18 cellular contexts compared by ENCODE assay signal in genomic region chr4:73538162-73538561, GRCh38. TPM values are rescaled to one million over a fixed set of nuclear protein-coding genes. Genes with fewer than 3 reads are reported as not detected.
DNase-seq lines count a peak whose midpoint lies in the region; ATAC-seq, FAIRE-seq and TF ChIP-seq lines count a peak whose summit lies in the region.
"Had no signal": no experiment of that assay in that cellular context is flagged by ENCODE, and none has a peak within 500 bp of the region (broad histone marks: within the 10 kb centered on the region; RNA-seq: fewer than 3 reads in every experiment).

No MANE protein-coding gene starts in this region.

- no peak overlapping the region for H4K91ac ChIP-seq in H1 (replicated peaks; ENCODE audit: insufficient read length, low read length)

- H2BK20ac ChIP-seq in H1 (ENCODE audit: low read length), result no peak overlapping the region

- H3K27me3 ChIP-seq in GM06990 (replicated peaks; ENCODE audit: control insufficient read depth, insufficient read depth, low read length) (no peaks in the 10 kb centered on the region), H1 (replicated peaks in 1 of 4; ENCODE audit: control insufficient read depth in 3 of 4, extremely low read depth in 1 of 4, insufficient read depth in 3 of 4, low read length in 3 of 4) (no peaks in the 10 kb centered on the region)
- H3K27me3 ChIP-seq: BLaER1 treated with 17β-estradiol and CSF1 and Interleukin-3, amounts not matched to agents 10 nM and 100 nM had no signal

- no peak overlapping the region for H3K23ac ChIP-seq in H1 (ENCODE audit: insufficient read length)

- H3K4me3 ChIP-seq in GM06990 (replicated peaks; ENCODE audit: low read depth, low read length) (no peak overlapping the region), H1 (ENCODE audit: extremely low read depth in 1 of 4, insufficient read depth in 2 of 4, low read depth in 3 of 4, low read length in 4 of 4) (no peak overlapping the region)
- H3K4me3 ChIP-seq: BLaER1 treated with 17β-estradiol and CSF1 and Interleukin-3, amounts not matched to agents 10 nM and 100 nM; HAP-1 had no signal

- peak; percentile 8 for FAIRE-seq in GM19239 (lab: Jason Lieb, UNC)
- no peak for FAIRE-seq in H1 (lab: Jason Lieb, UNC)

- no peak overlapping the region for H4K8ac ChIP-seq in H1 (ENCODE audit: extremely low read depth, insufficient read depth, low read length)

- POLR2A ChIA-PET in H1 (lab: Charles Lee; ENCODE audit: partially characterized antibody), result no interaction called here

- TF ChIP-seq CTCF in GM06990 (IDR thresholded peaks at IDR 0.05; ENCODE audit: insufficient read depth, low read length, poor library complexity, severe bottlenecking) (no peak), H1 (IDR thresholded peaks at IDR 0.05; ENCODE audit: control extremely low read depth in 1 of 3, insufficient read depth in 1 of 3, low read depth in 1 of 3, low read length in 3 of 3) (no peak)

- no peaks in the 10 kb centered on the region for H3K79me2 ChIP-seq in H1 (ENCODE audit: control insufficient read depth in 1 of 2, insufficient read depth in 2 of 2, low read length in 2 of 2)

- no peaks in the 10 kb centered on the region for H3K9me3 ChIP-seq in H1 (ENCODE audit: insufficient read depth in 2 of 2, low read depth in 1 of 2, low read length in 1 of 2)
- H3K9me3 ChIP-seq: BLaER1 treated with 17β-estradiol and CSF1 and Interleukin-3, amounts not matched to agents 10 nM and 100 nM; HAP-1 had no signal

- no peaks in the 10 kb centered on the region for H3K79me1 ChIP-seq in H1 (ENCODE audit: low read depth, low read length)

- H3K27ac ChIP-seq in H1 (ENCODE audit: low read depth, low read length), result no peak overlapping the region
- H3K27ac ChIP-seq: BLaER1 treated with 17β-estradiol and CSF1 and Interleukin-3, amounts not matched to agents 10 nM and 100 nM; KMS-11 had no signal

- H2BK12ac ChIP-seq in H1 (ENCODE audit: low read depth, low read length), result no peak overlapping the region

- no peaks in the 10 kb centered on the region for H3K23me2 ChIP-seq in H1 (ENCODE audit: low read depth, low read length)

- H3K4me2 ChIP-seq in H1 (ENCODE audit: insufficient read depth in 1 of 2, low read depth in 2 of 2, low read length in 2 of 2), result no peak overlapping the region
- H3K4me2 ChIP-seq: BLaER1 treated with 17β-estradiol and CSF1 and Interleukin-3, amounts not matched to agents 10 nM and 100 nM; KMS-11 had no signal

- H4K20me1 ChIP-seq in H1 (replicated peaks in 1 of 2; ENCODE audit: control insufficient read depth in 1 of 2, insufficient read depth in 2 of 2, low read length in 2 of 2), result no peaks in the 10 kb centered on the region
- H4K20me1 ChIP-seq: BLaER1 treated with 17β-estradiol and CSF1 and Interleukin-3, amounts not matched to agents 10 nM and 100 nM had no signal

- no peak overlapping the region for H3K4ac ChIP-seq in H1 (replicated peaks; ENCODE audit: insufficient read length, low read depth, low read length)

- H2BK120ac ChIP-seq in H1 (replicated peaks; ENCODE audit: low read depth, low read length), result no peak overlapping the region

- H2BK5ac ChIP-seq in H1 (ENCODE audit: low read depth, low read length), result no peak overlapping the region

- no peak for TF ChIP-seq POLR2A in H1 (IDR thresholded peaks at IDR 0.05; ENCODE audit: control extremely low read depth in 1 of 2, low read depth in 2 of 2, low read length in 2 of 2)

- 100% methylated on average over 2 of the region's 2 CpGs; no CpG with 5 or more reads in 1 of the 2 experiments for WGBS in H1 (ENCODE audit: extremely low coverage in 1 of 2, insufficient coverage in 1 of 2, insufficient read length in 1 of 2, insufficient replicate concordance in 2 of 2, low coverage in 1 of 2, low lambda C conversion rate in 2 of 2, missing lambda C conversion rate in 1 of 2), 2 experiments

- no peaks in the 10 kb centered on the region for H3K36me3 ChIP-seq in GM06990 (ENCODE audit: control insufficient read depth, insufficient read depth, low read length)
- H3K36me3 ChIP-seq in H1 (ENCODE audit: control insufficient read depth in 2 of 4, insufficient read depth in 4 of 4, low read length in 3 of 4), result no peaks in the 10 kb centered on the region
- H3K36me3 ChIP-seq: BLaER1 treated with 17β-estradiol and CSF1 and Interleukin-3, amounts not matched to agents 10 nM and 100 nM; HAP-1 had no signal

- DNase-seq in GM06990 (ENCODE audit: extremely low read depth, insufficient read length) (peak; percentile 14), GM19239 (ENCODE audit: insufficient read length, low spot score) (no peak), H1 (ENCODE audit: low read depth in 1 of 2, low spot score in 2 of 2) (no peak), islet precursor cell (no peak), NCI-H748 (lab: John Stamatoyannopoulos, UW; ENCODE audit: unreplicated experiment) (no peak)
- DNase-seq: ACHN; Calu3; CD4-positive, CD25-positive, alpha-beta regulatory T cell; DMS 273 treated with DMSO at 0.1 percent for 48 hours; GOT3 had no signal

- no peaks in the 10 kb centered on the region for H3K4me1 ChIP-seq in H1 (replicated peaks in 1 of 4; ENCODE audit: control insufficient read depth in 3 of 4, insufficient read depth in 4 of 4, low read length in 3 of 4)
- H3K4me1 ChIP-seq: BLaER1 treated with 17β-estradiol and CSF1 and Interleukin-3, amounts not matched to agents 10 nM and 100 nM; HAP-1 had no signal

- peak overlapping the region; percentile 57 for H2AFZ ChIP-seq in H1 (ENCODE audit: low read length)

- H3K18ac ChIP-seq in H1 (ENCODE audit: extremely low read depth, low read length), result no peak overlapping the region

- TF ChIP-seq RAD21 in H1 (IDR thresholded peaks at IDR 0.05 in 1 of 2, conservative IDR thresholded peaks at IDR 0.05 in 1 of 2; ENCODE audit: low read depth in 2 of 2, low read length in 2 of 2), result no peak

- no peak overlapping the region for H3K9ac ChIP-seq in H1 (replicated peaks in 1 of 4; ENCODE audit: extremely low read depth in 1 of 4, low read depth in 3 of 4, low read length in 3 of 4)
- H3K9ac ChIP-seq: BLaER1 treated with 17β-estradiol and CSF1 and Interleukin-3, amounts not matched to agents 10 nM and 100 nM; KMS-11 had no signal

- no peak overlapping the region for H3K56ac ChIP-seq in H1 (replicated peaks; ENCODE audit: insufficient read length, low read depth, low read length)

- peak; percentile 20 for ATAC-seq in HG02885 (IDR thresholded peaks at IDR 0.05; ENCODE audit: poor library complexity, unreplicated experiment)
- ATAC-seq in HG03439 (IDR thresholded peaks at IDR 0.05; ENCODE audit: unreplicated experiment), result no peak

- TF ChIP-seq EP300 in H1 (IDR thresholded peaks at IDR 0.05; ENCODE audit: borderline replicate concordance in 1 of 2, low read depth in 2 of 2, low read length in 2 of 2), result no peak

- H4K5ac ChIP-seq in H1 (ENCODE audit: insufficient read length, low read depth, low read length), result no peak overlapping the region

- no peak overlapping the region for H2AK5ac ChIP-seq in H1 (ENCODE audit: low read depth, low read length)

- no peak overlapping the region for H3K14ac ChIP-seq in H1 (ENCODE audit: insufficient read length)

- CTCF ChIA-PET in H1 (lab: Charles Lee; ENCODE audit: partially characterized antibody), result interaction anchor here (0.7 to 1.1 kb wide), 2 partner anchors 58 to 194 kb away, joined by 3 read pairs; no protein-coding TSS in a partner anchor

- no peak overlapping the region for H2BK15ac ChIP-seq in H1 (ENCODE audit: low read length)

TF ChIP-seq in H1, 55 proteins besides CTCF, POLR2A, EP300 and RAD21:
- TF ChIP-seq FOSL1 (IDR thresholded peaks at IDR 0.05; ENCODE audit: insufficient read depth, low read depth, low read length), result no peak
- TF ChIP-seq CHD1 (IDR thresholded peaks at IDR 0.05; ENCODE audit: low read depth, low read length), result no peak
- no peak for TF ChIP-seq RXRA (IDR thresholded peaks at IDR 0.05; ENCODE audit: insufficient read depth, low read depth, low read length)
TF ChIP-seq in H1: peak in this region for 0.

RNA-seq across cellular contexts. Expression of gene AFM, which starts 56.6 kb away (rescaled TPM):
- not detected in 2 replicates for total RNA-seq in H1 (2021; fragmentation: NEBNext Ultra II Directional; extraction: Animal tissue kit (Norgen Biotek cat#: 25700))
- not detected in 2 replicates for polyA plus RNA-seq in H1 (2011; rRNA removed)
- polyA plus RNA-seq in H1 (2011; cell fraction: cytosol; rRNA removed), result not detected
- not detected for polyA plus RNA-seq in H1 (2011; cell fraction: nucleus; rRNA removed)
- not detected in 4 replicates for polyA plus RNA-seq in H1 (2012, experiment 1 of 2)
- polyA plus RNA-seq in H1 (2012, experiment 2 of 2), result not detected
- polyA plus RNA-seq in H1 (2013, experiment 1 of 2), result not detected
- polyA plus RNA-seq in H1 (2013, experiment 2 of 2), result not detected
- not detected in 2 replicates for polyA minus RNA-seq in H1 (2011; rRNA and poly(A)+ RNA removed)
- polyA minus RNA-seq in H1 (2011; cell fraction: cytosol; rRNA and poly(A)+ RNA removed), result not detected
- not detected for polyA minus RNA-seq in H1 (2011; cell fraction: nucleus; rRNA and poly(A)+ RNA removed)
- total RNA-seq: A172; Calu3; CD4-positive, CD25-positive, alpha-beta regulatory T cell; G401; HT1080 had no signal
- polyA plus RNA-seq: CD4-positive, CD25-positive, alpha-beta regulatory T cell had no signal
